Comparison of ENCODE assay signal across 23 cellular contexts in the genomic region with DNA sequence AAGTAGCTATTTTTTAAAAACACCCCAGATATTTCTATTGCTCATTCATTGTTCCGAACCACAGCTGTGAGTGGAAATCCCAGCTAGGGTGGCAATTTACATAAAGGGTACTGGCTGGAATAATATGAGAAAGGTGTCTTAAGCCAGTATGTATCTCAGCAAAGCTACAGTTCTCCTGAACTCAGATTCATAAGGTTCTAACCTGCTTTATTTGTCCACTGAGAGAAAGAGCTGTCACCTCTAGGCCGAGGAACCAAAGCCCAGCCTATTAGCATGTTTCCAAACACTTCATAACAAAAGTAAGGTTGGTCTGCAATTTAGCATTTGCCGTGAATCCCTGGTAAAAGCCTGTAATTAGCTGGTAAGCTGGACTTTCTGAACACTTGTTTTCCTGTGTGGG. TPM values are rescaled to one million over a fixed set of nuclear protein-coding genes. Genes with fewer than 3 reads are reported as not detected.
DNase-seq lines count a peak whose midpoint lies in the region; ATAC-seq and FAIRE-seq lines count a peak whose summit lies in the region.
"Had no signal": no experiment of that assay in that cellular context is flagged by ENCODE, and none has a peak within 500 bp of the region (broad histone marks: within the 10 kb centered on the region; RNA-seq: fewer than 3 reads in every experiment).

No MANE protein-coding gene starts in this region.

- H4K8ac ChIP-seq in mesenchymal stem cell (ENCODE audit: low read length), result no peak overlapping the region

- H3K4me3 Mint-ChIP-seq in stimulated activated memory B cell treated with anti-CD40 and anti-IgM and Interleukin-4, amounts not matched to agents 10 μg/mL and 1 μg/mL and 100 μg/mL, for 72 hours, result no peak overlapping the region

- peak overlapping the region; percentile 36 for H3K27ac ChIP-seq in mesenchymal stem cell (ENCODE audit: low read length, poor library complexity, severe bottlenecking)
- H3K27ac ChIP-seq: 22Rv1, C4-2B had no signal

- H3K79me1 ChIP-seq in mesenchymal stem cell (replicated peaks; ENCODE audit: low read length, poor library complexity, severe bottlenecking), result no peaks in the 10 kb centered on the region

- no peak for FAIRE-seq in urothelium cell line (lab: Jason Lieb, UNC)
- FAIRE-seq: GM19239 had no signal

- WGBS in mesenchymal stem cell, result 92% methylated on average over 2 of the region's 3 CpGs

- H3K4me3 ChIP-seq in mesenchymal stem cell (ENCODE audit: insufficient read depth in 1 of 2, low read depth in 1 of 2, low read length in 2 of 2), result no peak overlapping the region

- peaks cover 5% of the 10 kb centered on the region for H3K9me3 Mint-ChIP-seq in stimulated activated memory B cell treated with anti-CD40 and anti-IgM and Interleukin-4, amounts not matched to agents 10 μg/mL and 1 μg/mL and 100 μg/mL, for 72 hours

- H3K27ac Mint-ChIP-seq in stimulated activated memory B cell treated with anti-CD40 and anti-IgM and Interleukin-4, amounts not matched to agents 10 μg/mL and 1 μg/mL and 100 μg/mL, for 72 hours, result peak overlapping the region; percentile 48

- no peak overlapping the region for H2BK12ac ChIP-seq in mesenchymal stem cell (ENCODE audit: low read length in 2 of 2)

- peak; percentile 83 for ATAC-seq in stimulated activated memory B cell treated with anti-CD40 and anti-IgM and Interleukin-4, amounts not matched to agents 10 μg/mL and 1 μg/mL and 100 μg/mL, for 72 hours
- ATAC-seq: HCT116 had no signal

- H3K23ac ChIP-seq in mesenchymal stem cell (ENCODE audit: low read length in 2 of 2), result no peak overlapping the region

- H3K27me3 ChIP-seq in mesenchymal stem cell (ENCODE audit: control insufficient read depth in 1 of 2, insufficient read depth in 1 of 2, low read length in 2 of 2), result no peaks in the 10 kb centered on the region

- no peak overlapping the region for H3K4ac ChIP-seq in mesenchymal stem cell (ENCODE audit: low read depth in 1 of 2, low read length in 2 of 2)

- H3K36me3 Mint-ChIP-seq in stimulated activated memory B cell treated with anti-CD40 and anti-IgM and Interleukin-4, amounts not matched to agents 10 μg/mL and 1 μg/mL and 100 μg/mL, for 72 hours, result peaks cover 91% of the 10 kb centered on the region

- H3K36me3 ChIP-seq in mesenchymal stem cell (ENCODE audit: control insufficient read depth in 1 of 2, insufficient read depth in 2 of 2, low read depth in 1 of 2, low read length in 2 of 2), result no peaks in the 10 kb centered on the region

- no peak overlapping the region for H3K9ac ChIP-seq in mesenchymal stem cell (ENCODE audit: low read length)
- H3K9ac ChIP-seq: SK-N-SH had no signal

- DNase-seq in NCI-H1417 (lab: John Stamatoyannopoulos, UW) (peak in 2 of 3 experiments; percentile 21 to 78), NCI-H1417 treated with DMSO at 0.1 percent for 48 hours (lab: John Stamatoyannopoulos, UW) (no peak), astrocyte of the hippocampus (ENCODE audit: low read depth, low spot score) (peak; percentile 47), mesenchymal stem cell (no peak), urothelium cell line (ENCODE audit: low spot score) (no peak), germinal center (ENCODE audit: low spot score) (no peak), NCI-H510A (lab: John Stamatoyannopoulos, UW) (no peak)
- DNase-seq: AML-193, DMS 273 treated with DMSO at 0.1 percent for 48 hours, DND-41, GOT3, NCI-H1092 treated with DMSO at 0.1 percent for 48 hours, NCI-H187, NCI-H345, NCI-H526 treated with DMSO at 0.1 percent for 48 hours, RPMI8226, SHP77 treated with DMSO at 0.1 percent for 48 hours, SK-N-SH had no signal

- no peak overlapping the region for H3K18ac ChIP-seq in mesenchymal stem cell (ENCODE audit: low read depth in 1 of 2, low read length in 2 of 2)

- no peak overlapping the region for H2AFZ ChIP-seq in mesenchymal stem cell (ENCODE audit: low read depth, low read length)

- H2BK5ac ChIP-seq in mesenchymal stem cell (ENCODE audit: low read depth, low read length, poor library complexity, severe bottlenecking), result no peak overlapping the region

- H3K9me3 ChIP-seq in mesenchymal stem cell (ENCODE audit: control insufficient read depth, low read length), result peaks cover 15% of the 10 kb centered on the region
- H3K9me3 ChIP-seq: SK-N-SH had no signal

- no peak overlapping the region for H3K14ac ChIP-seq in mesenchymal stem cell (ENCODE audit: low read length in 2 of 2)

- H2BK120ac ChIP-seq in mesenchymal stem cell (ENCODE audit: low read depth, low read length), result no peak overlapping the region

- no peaks in the 10 kb centered on the region for H3K27me3 Mint-ChIP-seq in stimulated activated memory B cell treated with anti-CD40 and anti-IgM and Interleukin-4, amounts not matched to agents 10 μg/mL and 1 μg/mL and 100 μg/mL, for 72 hours

- H3K4me2 ChIP-seq in mesenchymal stem cell (ENCODE audit: low read length, poor library complexity, severe bottlenecking), result no peak overlapping the region
- H3K4me2 ChIP-seq: SK-N-SH had no signal

- no peak overlapping the region for H2AK5ac ChIP-seq in mesenchymal stem cell (ENCODE audit: low read length, severe bottlenecking)

- no peak overlapping the region for H2BK15ac ChIP-seq in mesenchymal stem cell (ENCODE audit: low read depth, poor library complexity, severe bottlenecking)

- H4K91ac ChIP-seq in mesenchymal stem cell (ENCODE audit: low read length), result no peak overlapping the region

- H3K4me1 Mint-ChIP-seq in stimulated activated memory B cell treated with anti-CD40 and anti-IgM and Interleukin-4, amounts not matched to agents 10 μg/mL and 1 μg/mL and 100 μg/mL, for 72 hours, result peaks cover 19% of the 10 kb centered on the region

- peaks cover 1% of the 10 kb centered on the region for H3K4me1 ChIP-seq in mesenchymal stem cell (ENCODE audit: control insufficient read depth, insufficient read depth, low read depth, low read length)

RNA-seq across cellular contexts. Expression of gene CLEC19A, which starts 57.0 kb away (rescaled TPM):
- polyA plus RNA-seq in mesenchymal stem cell (2013, experiment 1 of 2), result not detected
- polyA plus RNA-seq in mesenchymal stem cell (2013, experiment 2 of 2), result not detected
- polyA plus RNA-seq: SK-N-SH had no signal

Comparison
In these comparisons a context has a peak if more than half of its experiments do, and no peak if none do; other contexts are left out.
1. DNase-seq: peak in NCI-H1417 (2 of 3) and astrocyte of the hippocampus (single experiment); none in NCI-H1417 treated with DMSO at 0.1 percent for 48 hours (single experiment), mesenchymal stem cell (single experiment), urothelium cell line (single experiment), germinal center (single experiment) and NCI-H510A (single experiment).